ENCODE assay signal across 11 cellular contexts in genomic region chr6:28884423-28885148, GRCh38. TPM values are rescaled to one million over a fixed set of nuclear protein-coding genes. Genes with fewer than 3 reads are reported as not detected.
DNase-seq lines count a peak whose midpoint lies in the region; ATAC-seq, FAIRE-seq and TF ChIP-seq lines count a peak whose summit lies in the region.
"Had no signal": no experiment of that assay in that cellular context is flagged by ENCODE, and none has a peak within 500 bp of the region (broad histone marks: within the 10 kb centered on the region; RNA-seq: fewer than 3 reads in every experiment).

No MANE protein-coding gene starts in this region.

- peaks cover 11% of the 10 kb centered on the region for H3K27me3 Mint-ChIP-seq in activated CD4-positive, alpha-beta T cell treated with anti-CD3 and anti-CD28 coated beads, Interleukin-2, amount 10 ng/mL, durations not matched to agents 7 days and 5 days

- no peak overlapping the region for H4K5ac ChIP-seq in H1 (ENCODE audit: insufficient read length, low read depth, low read length)

- H3K4me1 ChIP-seq in H1 (replicated peaks in 1 of 4; ENCODE audit: control insufficient read depth in 3 of 4, insufficient read depth in 4 of 4, low read length in 3 of 4) = no peaks in the 10 kb centered on the region

- no peak overlapping the region for H4K91ac ChIP-seq in H1 (replicated peaks; ENCODE audit: insufficient read length, low read length)

- H3K36me3 ChIP-seq in H1 (ENCODE audit: control insufficient read depth in 2 of 4, insufficient read depth in 4 of 4, low read length in 3 of 4) = no peaks in the 10 kb centered on the region

- peaks cover 0 to 10% of the 10 kb centered on the region in 2 experiments; a peak in 3 of 4 replicates for H3K9me3 ChIP-seq in H1 (ENCODE audit: insufficient read depth in 2 of 2, low read depth in 1 of 2, low read length in 1 of 2)

- no peak overlapping the region for H3K56ac ChIP-seq in H1 (replicated peaks; ENCODE audit: insufficient read length, low read depth, low read length)

- H3K36me3 Mint-ChIP-seq in activated CD4-positive, alpha-beta T cell treated with anti-CD3 and anti-CD28 coated beads, Interleukin-2, amount 10 ng/mL, durations not matched to agents 7 days and 5 days (ENCODE audit: low read depth) = peaks cover 24% of the 10 kb centered on the region

- H3K27me3 ChIP-seq in H1 (replicated peaks in 1 of 4; ENCODE audit: control insufficient read depth in 3 of 4, extremely low read depth in 1 of 4, insufficient read depth in 3 of 4, low read length in 3 of 4) = no peaks in the 10 kb centered on the region

- CTCF ChIA-PET in activated CD4-positive, alpha-beta T cell treated with anti-CD3 and anti-CD28 coated beads, Interleukin-2, amount 10 ng/mL, durations not matched to agents 7 days and 5 days (lab: Charles Lee) = interaction anchor here (0.6 to 2.3 kb wide), 11 partner anchors 8 to 1187 kb away, joined by 3 to 13 read pairs (median 4); no protein-coding TSS in a partner anchor
- CTCF ChIA-PET in H1 (lab: Charles Lee; ENCODE audit: partially characterized antibody) = interaction anchor here (1.0 to 1.9 kb wide), 4 partner anchors 13 to 100 kb away, joined by 3 to 10 read pairs (median 6); no protein-coding TSS in a partner anchor

- H3K27ac ChIP-seq in H1 (ENCODE audit: low read depth, low read length) = no peak overlapping the region

- H2BK5ac ChIP-seq in H1 (ENCODE audit: low read depth, low read length) = no peak overlapping the region

- peaks cover 16% of the 10 kb centered on the region for H3K9me3 Mint-ChIP-seq in activated CD4-positive, alpha-beta T cell treated with anti-CD3 and anti-CD28 coated beads, Interleukin-2, amount 10 ng/mL, durations not matched to agents 7 days and 5 days

- POLR2A ChIA-PET in activated CD4-positive, alpha-beta T cell treated with anti-CD3 and anti-CD28 coated beads, Interleukin-2, amount 10 ng/mL, durations not matched to agents 7 days and 5 days (lab: Charles Lee) = interaction anchor here (0.8 to 2.0 kb wide), 6 partner anchors 11 to 1077 kb away, joined by 3 to 9 read pairs (median 4); a partner anchor contains a TSS
- POLR2A ChIA-PET in H1 (lab: Charles Lee; ENCODE audit: partially characterized antibody) = interaction anchor here (0.7 to 3.6 kb wide), 11 partner anchors 9 to 1017 kb away, joined by 3 to 23 read pairs (median 7); partner anchors contain the start of gene TRIM27

- TF ChIP-seq CTCF in H1 (IDR thresholded peaks at IDR 0.05; ENCODE audit: control extremely low read depth in 1 of 3, insufficient read depth in 1 of 3, low read depth in 1 of 3, low read length in 3 of 3) = no peak

- peak overlapping the region; percentile 88 for H3K27ac Mint-ChIP-seq in activated CD4-positive, alpha-beta T cell treated with anti-CD3 and anti-CD28 coated beads, Interleukin-2, amount 10 ng/mL, durations not matched to agents 7 days and 5 days

- no peak for TF ChIP-seq POLR2A in H1 (IDR thresholded peaks at IDR 0.05; ENCODE audit: control extremely low read depth in 1 of 2, low read depth in 2 of 2, low read length in 2 of 2)

- H2BK120ac ChIP-seq in H1 (replicated peaks; ENCODE audit: low read depth, low read length) = no peak overlapping the region

- no peak overlapping the region for H3K9ac ChIP-seq in H1 (replicated peaks in 1 of 4; ENCODE audit: extremely low read depth in 1 of 4, low read depth in 3 of 4, low read length in 3 of 4)

- WGBS in H1 (ENCODE audit: extremely low coverage in 1 of 2, insufficient coverage in 1 of 2, insufficient read length in 1 of 2, insufficient replicate concordance in 2 of 2, low coverage in 1 of 2, low lambda C conversion rate in 2 of 2, missing lambda C conversion rate in 1 of 2), 2 experiments = 95% methylated on average over 18 of the region's 18 CpGs; no CpG with 5 or more reads in 1 of the 2 experiments

- TF ChIP-seq EP300 in H1 (IDR thresholded peaks at IDR 0.05; ENCODE audit: borderline replicate concordance in 1 of 2, low read depth in 2 of 2, low read length in 2 of 2) = no peak

- no peak overlapping the region for H4K8ac ChIP-seq in H1 (ENCODE audit: extremely low read depth, insufficient read depth, low read length)

- peak overlapping the region; percentile 57 for H3K4me3 Mint-ChIP-seq in activated CD4-positive, alpha-beta T cell treated with anti-CD3 and anti-CD28 coated beads, Interleukin-2, amount 10 ng/mL, durations not matched to agents 7 days and 5 days

- H3K79me2 ChIP-seq in H1 (ENCODE audit: control insufficient read depth in 1 of 2, insufficient read depth in 2 of 2, low read length in 2 of 2) = no peaks in the 10 kb centered on the region

- peaks cover 44% of the 10 kb centered on the region for H3K4me1 Mint-ChIP-seq in activated CD4-positive, alpha-beta T cell treated with anti-CD3 and anti-CD28 coated beads, Interleukin-2, amount 10 ng/mL, durations not matched to agents 7 days and 5 days

- H3K14ac ChIP-seq in H1 (ENCODE audit: insufficient read length) = no peak overlapping the region

- FAIRE-seq in H1 (lab: Jason Lieb, UNC) = no peak
- FAIRE-seq: A204.1, keratinocyte had no signal

- no peak overlapping the region for H2BK15ac ChIP-seq in H1 (ENCODE audit: low read length)

- TF ChIP-seq RAD21 in H1 (IDR thresholded peaks at IDR 0.05 in 1 of 2, conservative IDR thresholded peaks at IDR 0.05 in 1 of 2; ENCODE audit: low read depth in 2 of 2, low read length in 2 of 2) = no peak

- H2BK20ac ChIP-seq in H1 (ENCODE audit: low read length) = no peak overlapping the region

- H2BK12ac ChIP-seq in H1 (ENCODE audit: low read depth, low read length) = no peak overlapping the region

- no peak overlapping the region for H3K4ac ChIP-seq in H1 (replicated peaks; ENCODE audit: insufficient read length, low read depth, low read length)

- no peak for ATAC-seq in HG03139 (IDR thresholded peaks at IDR 0.05; ENCODE audit: unreplicated experiment)

- H3K18ac ChIP-seq in H1 (ENCODE audit: extremely low read depth, low read length) = no peak overlapping the region

- DNase-seq in NCI-H2227 (lab: John Stamatoyannopoulos, UW; ENCODE audit: unreplicated experiment) (peak; percentile 51), NCI-H2227 treated with DMSO at 0.1 percent for 48 hours (lab: John Stamatoyannopoulos, UW) (no peak), H1 (ENCODE audit: low read depth in 1 of 2, low spot score in 2 of 2) (no peak), NCI-H1105 treated with DMSO at 0.1 percent for 48 hours (lab: John Stamatoyannopoulos, UW) (no peak), occipital lobe (lab: John Stamatoyannopoulos, UW) (no peak)
- DNase-seq in activated CD4-positive, alpha-beta T cell treated with anti-CD3 and anti-CD28 coated beads, Interleukin-2, amount 10 ng/mL, durations not matched to agents 7 days and 5 days = peak; percentile 87
- DNase-seq in stimulated activated naive CD4-positive, alpha-beta T cell treated with Interleukin-2 at 50 U/mL for 16 hours (lab: John Stamatoyannopoulos, UW) = peak; percentile 52
- DNase-seq: NCI-H1417 treated with DMSO at 0.1 percent for 48 hours had no signal

- no peak overlapping the region for H3K4me2 ChIP-seq in H1 (ENCODE audit: insufficient read depth in 1 of 2, low read depth in 2 of 2, low read length in 2 of 2)

- no peaks in the 10 kb centered on the region for H4K20me1 ChIP-seq in H1 (replicated peaks in 1 of 2; ENCODE audit: control insufficient read depth in 1 of 2, insufficient read depth in 2 of 2, low read length in 2 of 2)

- H2AK5ac ChIP-seq in H1 (ENCODE audit: low read depth, low read length) = no peak overlapping the region

- no peak overlapping the region for H3K4me3 ChIP-seq in H1 (ENCODE audit: extremely low read depth in 1 of 4, insufficient read depth in 2 of 4, low read depth in 3 of 4, low read length in 4 of 4)

- H3K23me2 ChIP-seq in H1 (ENCODE audit: low read depth, low read length) = peaks cover 4% of the 10 kb centered on the region; the same call in 1 of the 2 replicates

- H3K79me1 ChIP-seq in H1 (ENCODE audit: low read depth, low read length) = no peaks in the 10 kb centered on the region

- no peak overlapping the region for H3K23ac ChIP-seq in H1 (ENCODE audit: insufficient read length)

- H2AFZ ChIP-seq in H1 (ENCODE audit: low read length) = no peak overlapping the region

TF ChIP-seq in H1, 55 proteins besides CTCF, POLR2A, EP300 and RAD21:
- TF ChIP-seq TBP (IDR thresholded peaks at IDR 0.05; ENCODE audit: low read depth, low read length) = peak; percentile 17; the same call in 1 of the 2 replicates
- no peak for TF ChIP-seq SP2 (IDR thresholded peaks at IDR 0.05; ENCODE audit: low read length)
- no peak for TF ChIP-seq GABPA (IDR thresholded peaks at IDR 0.05; ENCODE audit: borderline replicate concordance, insufficient read depth, low read length)
- TF ChIP-seq HDAC2 (IDR thresholded peaks at IDR 0.05; ENCODE audit: borderline replicate concordance in 1 of 2, low read depth in 2 of 2, low read length in 2 of 2) = no peak
- no peak for TF ChIP-seq KDM1A (IDR thresholded peaks at IDR 0.05; ENCODE audit: borderline replicate concordance, low read length)

RNA-seq across cellular contexts. Expression of gene TRIM27, which starts 39.2 kb away (rescaled TPM):
- 10 to 100 TPM; 63.1 to 66.6 TPM for total RNA-seq in activated CD4-positive, alpha-beta T cell treated with anti-CD3 and anti-CD28 coated beads, Interleukin-2, amount 10 ng/mL, durations not matched to agents 7 days and 5 days
- 76.4 and 78.9 TPM in 2 replicates for total RNA-seq in H1 (2021; fragmentation: NEBNext Ultra II Directional; extraction: Animal tissue kit (Norgen Biotek cat#: 25700))
- polyA plus RNA-seq in H1 (2011; rRNA removed) = 61.2 and 85.9 TPM in 2 replicates
- 67.9 TPM for polyA plus RNA-seq in H1 (2011; cell fraction: cytosol; rRNA removed)
- 84.9 TPM for polyA plus RNA-seq in H1 (2011; cell fraction: nucleus; rRNA removed)
- polyA plus RNA-seq in H1 (2012, experiment 1 of 2) = 59.9 to 67.2 TPM (median 65.2 TPM) in 4 replicates
- 79.0 TPM for polyA plus RNA-seq in H1 (2012, experiment 2 of 2)
- 44.6 TPM for polyA plus RNA-seq in H1 (2013, experiment 1 of 2)
- polyA plus RNA-seq in H1 (2013, experiment 2 of 2) = 42.9 TPM
- polyA minus RNA-seq in H1 (2011; rRNA and poly(A)+ RNA removed) = 105 and 114 TPM in 2 replicates
- 70.7 TPM for polyA minus RNA-seq in H1 (2011; cell fraction: cytosol; rRNA and poly(A)+ RNA removed)
- 92.8 TPM for polyA minus RNA-seq in H1 (2011; cell fraction: nucleus; rRNA and poly(A)+ RNA removed)
- total RNA-seq in occipital lobe = 65.2 TPM

Comparison
In these comparisons a context has a peak if more than half of its experiments do, and no peak if none do; other contexts are left out.
1. DNase-seq: peak in NCI-H2227 (single experiment), activated CD4-positive, alpha-beta T cell treated with anti-CD3 and anti-CD28 coated beads, Interleukin-2, amount 10 ng/mL, durations not matched to agents 7 days and 5 days (single experiment) and stimulated activated naive CD4-positive, alpha-beta T cell treated with Interleukin-2 at 50 U/mL for 16 hours (single experiment); none in NCI-H2227 treated with DMSO at 0.1 percent for 48 hours (single experiment), H1 (0 of 2), NCI-H1105 treated with DMSO at 0.1 percent for 48 hours (single experiment) and occipital lobe (single experiment).